In genomic region chr11:2389344-2390026, GRCh38 we compare ENCODE assay signal across 10 cellular contexts. TPM values are rescaled to one million over a fixed set of nuclear protein-coding genes. Genes with fewer than 3 reads are reported as not detected.
DNase-seq lines count a peak whose midpoint lies in the region; FAIRE-seq and TF ChIP-seq lines count a peak whose summit lies in the region.
"Had no signal": no experiment of that assay in that cellular context is flagged by ENCODE, and none has a peak within 500 bp of the region (broad histone marks: within the 10 kb centered on the region; RNA-seq: fewer than 3 reads in every experiment).

No MANE protein-coding gene starts in this region.

- TF ChIP-seq EP300 in sigmoid colon (IDR thresholded peaks at IDR 0.05), result no peak

- H4K20me1 ChIP-seq in OCI-LY1 (ENCODE audit: insufficient read depth, low read length), result no peaks in the 10 kb centered on the region

- peaks cover 7% of the 10 kb centered on the region for H3F3A ChIP-seq in OCI-LY1 (ENCODE audit: insufficient read depth, low read length)

- intact Hi-C loops in sigmoid colon (cut with DNase I), result loop anchor here (10.0 kb wide), 3 partner anchors 435 to 925 kb away; partner anchors contain the start of gene OSBPL5

- no peaks in the 10 kb centered on the region for H3K9me2 ChIP-seq in OCI-LY1 (ENCODE audit: low read depth, low read length)

- TF ChIP-seq POLR2A in sigmoid colon (IDR thresholded peaks at IDR 0.05), result no peak

- peak overlapping the region; percentile 73 for H3K4me2 ChIP-seq in OCI-LY1 (ENCODE audit: low read length)

- WGBS in esophagus, 2 donors, result 44 to 55% methylated on average over 12 to 14 of the region's 14 CpGs
- 47 to 72% methylated on average over 14 of the region's 14 CpGs for WGBS in sigmoid colon, 2 donors

- H3K9me3 ChIP-seq in OCI-LY1 (ENCODE audit: low read length) (no peaks in the 10 kb centered on the region), esophagus (ENCODE audit: control insufficient read depth in 2 of 2, insufficient read depth in 1 of 2, low read depth in 1 of 2, low read length in 1 of 2) (no peaks in the 10 kb centered on the region), sigmoid colon (no peaks in the 10 kb centered on the region)

- no peak for DNase-seq in GM06990 (ENCODE audit: extremely low read depth, insufficient read length)
- no peak for DNase-seq in sigmoid colon
- DNase-seq in urothelium cell line (ENCODE audit: low spot score), result no peak
- DNase-seq in NCI-H446 treated with DMSO at 0.1 percent for 48 hours (lab: John Stamatoyannopoulos, UW), result no peak
- DNase-seq in stimulated activated CD4-positive, alpha-beta T cell treated with anti-CD3 and anti-CD28 coated beads, Interleukin-1b, Interleukin-23, amount 100 ng/mL, for 48 hours, result no peak
- no peak for DNase-seq in NCI-H748 (lab: John Stamatoyannopoulos, UW; ENCODE audit: unreplicated experiment)

- H3K4me3 ChIP-seq in GM06990 (replicated peaks; ENCODE audit: low read depth, low read length) (no peak overlapping the region), OCI-LY1 (ENCODE audit: low read depth, low read length, poor library complexity, severe bottlenecking) (peak overlapping the region; percentile 69), esophagus (ENCODE audit: low read depth in 1 of 2, low read length in 2 of 2) (no peak overlapping the region), sigmoid colon (peak overlapping the region in 1 of 4 donors; percentile 0)

- H3K27me3 ChIP-seq in GM06990 (replicated peaks; ENCODE audit: control insufficient read depth, insufficient read depth, low read length) (no peaks in the 10 kb centered on the region), OCI-LY1 (ENCODE audit: insufficient read depth, low read length) (no peaks in the 10 kb centered on the region), esophagus (ENCODE audit: control insufficient read depth in 1 of 2, insufficient read depth in 2 of 2, low read length in 2 of 2) (no peaks in the 10 kb centered on the region), sigmoid colon (no peaks in the 10 kb centered on the region)

- peaks cover 19% of the 10 kb centered on the region for H3K36me3 ChIP-seq in GM06990 (ENCODE audit: control insufficient read depth, insufficient read depth, low read length)
- peaks cover 26% of the 10 kb centered on the region; the same call in 1 of the 2 replicates for H3K36me3 ChIP-seq in OCI-LY1 (ENCODE audit: insufficient read depth, low read length)
- H3K36me3 ChIP-seq in esophagus (ENCODE audit: control insufficient read depth in 2 of 2, insufficient read depth in 2 of 2, low read length in 1 of 2), result peaks cover 0 to 35% of the 10 kb centered on the region in 2 donors
- H3K36me3 ChIP-seq in sigmoid colon, result peaks cover 5 to 31% (median 21%) of the 10 kb centered on the region in 4 donors

- no peaks in the 10 kb centered on the region for H3K79me2 ChIP-seq in OCI-LY1 (ENCODE audit: insufficient read depth, low read length)

- TF ChIP-seq CTCF in GM06990 (IDR thresholded peaks at IDR 0.05; ENCODE audit: insufficient read depth, low read length, poor library complexity, severe bottlenecking) (peak; percentile 25), OCI-LY1 (IDR thresholded peaks at IDR 0.05; ENCODE audit: low read length) (no peak; the same call in 1 of the 2 replicates), sigmoid colon (IDR thresholded peaks at IDR 0.05) (peak in 2 of 4 experiments; percentile 13 to 19)

- H3K4me1 ChIP-seq in OCI-LY1 (ENCODE audit: insufficient read depth, low read length, severe bottlenecking), result peaks cover 100% of the 10 kb centered on the region
- H3K4me1 ChIP-seq in esophagus (ENCODE audit: control insufficient read depth in 2 of 2, insufficient read depth in 2 of 2, low read length in 1 of 2), result peaks cover 40 to 57% of the 10 kb centered on the region in 2 donors
- peaks cover 0 to 95% (median 90%) of the 10 kb centered on the region in 4 donors for H3K4me1 ChIP-seq in sigmoid colon

- H3K27ac ChIP-seq in OCI-LY1 (ENCODE audit: low read depth, low read length, poor library complexity, severe bottlenecking) (peak overlapping the region; percentile 100), esophagus (ENCODE audit: low read depth in 2 of 2, low read length in 1 of 2) (peak overlapping the region; percentile 71 to 77), sigmoid colon (peak overlapping the region; percentile 88 to 100 (median 100))

- no peak for FAIRE-seq in urothelium cell line (lab: Jason Lieb, UNC)

- peak overlapping the region; percentile 87 for H3K9ac ChIP-seq in OCI-LY1 (ENCODE audit: low read length)

- H2AFZ ChIP-seq in OCI-LY1 (ENCODE audit: low read length), result no peak overlapping the region

RNA-seq across cellular contexts. Expression of gene TSSC4, which starts 11.1 kb away (rescaled TPM):
- polyA plus RNA-seq in esophagus (10 to 100 TPM; 29.5 to 34.6 TPM), sigmoid colon (10 to 100 TPM; 43.7 to 51.1 (median 47.7) TPM)
- 10 to 100 TPM; 45.1 to 60.1 (median 53.2) TPM for total RNA-seq in sigmoid colon

RNA-seq across cellular contexts. Expression of gene CD81, which starts 12.4 kb away (rescaled TPM):
- polyA plus RNA-seq in esophagus (100 to 1,000 TPM in 1 of 2 donors, 10 to 100 TPM in 1; 56.8 to 175 TPM), sigmoid colon (100 to 1,000 TPM in 1 of 3 donors, 10 to 100 TPM in 2; 67.9 to 313 (median 90.6) TPM)
- 100 to 1,000 TPM; 401 to 625 (median 493) TPM for total RNA-seq in sigmoid colon

RNA-seq across cellular contexts. Expression of gene TRPM5, which starts 54.8 kb away (rescaled TPM):
- polyA plus RNA-seq in esophagus (under 1 TPM in 1 of 2 donors, not detected in 1; 0.01 TPM), sigmoid colon (1 to 10 TPM in 1 of 3 donors, under 1 TPM in 1, not detected in 1; 0.60 to 2.8 TPM)
- not detected for total RNA-seq in sigmoid colon
- total RNA-seq: dermis microvascular lymphatic vessel endothelial cell had no signal
- polyA plus RNA-seq: neural cell had no signal

RNA-seq across cellular contexts. Expression of gene KCNQ1, which starts 55.3 kb away (rescaled TPM):
- polyA plus RNA-seq in esophagus (under 1 TPM; 0.31 to 0.52 TPM), sigmoid colon (10 to 100 TPM in 1 of 3 donors, 1 to 10 TPM in 2; 7.8 to 25.2 (median 9.5) TPM)
- 1 to 10 TPM; 1.1 to 3.8 (median 3.1) TPM for total RNA-seq in sigmoid colon
- polyA plus RNA-seq: neural cell had no signal
